In genomic region chr9:2158729-2159128, GRCh38 we compare ENCODE assay signal across 8 cellular contexts.
DNase-seq lines count a peak whose midpoint lies in the region; ATAC-seq and TF ChIP-seq lines count a peak whose summit lies in the region.

No MANE protein-coding gene starts in this region.

- DNase-seq in Jurkat, Clone E6-1 (ENCODE audit: low read depth, low spot score), result no peak
- DNase-seq in chondrocyte (ENCODE audit: low spot score) (no peak), RWPE1 (ENCODE audit: low spot score) (no peak), HCEC 1CT (no peak), NCI-H510A treated with DMSO at 0.1 percent for 48 hours (lab: John Stamatoyannopoulos, UW) (no peak)
- DNase-seq in naive thymus-derived CD8-positive, alpha-beta T cell, result no peak

- H3K79me2 ChIP-seq in ACC112 (ENCODE audit: control insufficient read depth, insufficient read depth, low read length, unreplicated experiment), result peaks cover 24% of the 10 kb centered on the region

- peaks cover 4% of the 10 kb centered on the region; the same call in 1 of the 2 replicates for H3K36me3 ChIP-seq in ACC112 (ENCODE audit: insufficient read depth, low read length)

- peak overlapping the region; percentile 81 for H3K4me3 Mint-ChIP-seq in chondrocyte (ENCODE audit: unreplicated experiment)
- H3K4me3 Mint-ChIP-seq in naive thymus-derived CD8-positive, alpha-beta T cell, result peak overlapping the region; percentile 80 to 97 (median 86)

- H3K27ac Mint-ChIP-seq in chondrocyte (ENCODE audit: unreplicated experiment), result peak overlapping the region; percentile 93
- peak overlapping the region in 8 of 10 donors; percentile 23 to 89 (median 76) for H3K27ac Mint-ChIP-seq in naive thymus-derived CD8-positive, alpha-beta T cell

- H3K9me3 Mint-ChIP-seq in chondrocyte (ENCODE audit: low read depth), result no peaks in the 10 kb centered on the region
- H3K9me3 Mint-ChIP-seq in naive thymus-derived CD8-positive, alpha-beta T cell, result no peaks in the 10 kb centered on the region

- peaks cover 15% of the 10 kb centered on the region for H3K4me1 ChIP-seq in ACC112 (ENCODE audit: control insufficient read depth, insufficient read depth, low read length, unreplicated experiment)

- no peak for ATAC-seq in naive thymus-derived CD8-positive, alpha-beta T cell
- no peak for ATAC-seq in GM19328 (IDR thresholded peaks at IDR 0.05; ENCODE audit: unreplicated experiment)

- H2AFZ ChIP-seq in ACC112 (ENCODE audit: low read length, unreplicated experiment), result peak overlapping the region; percentile 93

- H3K27ac ChIP-seq in ACC112 (ENCODE audit: low read depth, low read length) (peak overlapping the region; percentile 76), RWPE1 (no peak overlapping the region)

- H3K4me1 Mint-ChIP-seq in chondrocyte (ENCODE audit: low read depth), result peaks cover 41% of the 10 kb centered on the region
- peaks cover 35 to 82% (median 65%) of the 10 kb centered on the region in 4 donors for H3K4me1 Mint-ChIP-seq in naive thymus-derived CD8-positive, alpha-beta T cell

- H3K27me3 Mint-ChIP-seq in chondrocyte (ENCODE audit: low read depth), result no peaks in the 10 kb centered on the region
- H3K27me3 Mint-ChIP-seq in naive thymus-derived CD8-positive, alpha-beta T cell, result no peaks in the 10 kb centered on the region

- peaks cover 7% of the 10 kb centered on the region for H3K36me3 Mint-ChIP-seq in chondrocyte (ENCODE audit: low read depth)
- peaks cover 0 to 28% (median 19%) of the 10 kb centered on the region in 3 donors for H3K36me3 Mint-ChIP-seq in naive thymus-derived CD8-positive, alpha-beta T cell

- CTCF ChIA-PET in RWPE1 (lab: Yijun Ruan, JAX), result no interaction called here

- TF ChIP-seq CTCF in chondrocyte (IDR thresholded peaks at IDR 0.05), result no peak
- TF ChIP-seq CTCF in RWPE1 (conservative IDR thresholded peaks at IDR 0.05; ENCODE audit: low read depth), result no peak

- POLR2A ChIA-PET in naive thymus-derived CD8-positive, alpha-beta T cell (lab: Charles Lee), result no interaction called here
- POLR2A ChIA-PET in RWPE1 (lab: Yijun Ruan, JAX; ENCODE audit: low non-redundant PET), result no interaction called here

- H3K4me3 ChIP-seq in ACC112 (ENCODE audit: low read depth, low read length), result peak overlapping the region; percentile 90
- peak overlapping the region; percentile 62 for H3K4me3 ChIP-seq in Jurkat, Clone E6-1 (ENCODE audit: low read length)

- no peaks in the 10 kb centered on the region for H3K27me3 ChIP-seq in ACC112 (ENCODE audit: insufficient read depth, low read length)
